Comparison of ENCODE assay signal across 8 cellular contexts in genomic region chrX:40158036-40158706, GRCh38.
DNase-seq lines count a peak whose midpoint lies in the region; ATAC-seq and TF ChIP-seq lines count a peak whose summit lies in the region.

No MANE protein-coding gene starts in this region.

- H3K4me1 Mint-ChIP-seq in WTC11 (peaks cover 32% of the 10 kb centered on the region), nephron (peaks cover 16% of the 10 kb centered on the region)

- DNase-seq in AG08396 (ENCODE audit: low spot score), result peak; percentile 86
- peak; percentile 54 for DNase-seq in WTC11 (ENCODE audit: low spot score)
- DNase-seq in fibroblast of mammary gland (ENCODE audit: low read depth), result no peak
- no peak for DNase-seq in NCI-H1436 (lab: John Stamatoyannopoulos, UW)
- no peak for DNase-seq in NCI-H226

- no peaks in the 10 kb centered on the region; the same call in 1 of the 2 replicates for H3K36me3 Mint-ChIP-seq in WTC11
- H3K36me3 Mint-ChIP-seq in nephron (ENCODE audit: low read depth), result no peaks in the 10 kb centered on the region

- H3K27ac Mint-ChIP-seq in WTC11 (peak overlapping the region; percentile 96), nephron (peak overlapping the region; percentile 59 to 93 (median 66))

- CTCF ChIA-PET in WTC11 (lab: Charles Lee), result interaction anchor here (1.7 to 2.2 kb wide), 2 partner anchors 8 to 10 kb away, joined by 8 read pairs; no protein-coding TSS in a partner anchor

- no peaks in the 10 kb centered on the region; the same call in 1 of the 2 replicates for H3K27me3 Mint-ChIP-seq in WTC11 (ENCODE audit: low read depth)
- H3K27me3 Mint-ChIP-seq in nephron (ENCODE audit: low read depth), result peaks cover 19% of the 10 kb centered on the region

- peak overlapping the region; percentile 40 for H3K4me3 ChIP-seq in fibroblast of mammary gland (ENCODE audit: control insufficient read depth, low read depth, low read length)

- TF ChIP-seq CTCF in GM12873 (IDR thresholded peaks at IDR 0.05; ENCODE audit: insufficient read depth, low read depth, low read length, missing control alignments), result peak; percentile 39
- TF ChIP-seq CTCF in WTC11 (IDR thresholded peaks at IDR 0.05), result no peak
- TF ChIP-seq CTCF in fibroblast of mammary gland (conservative IDR thresholded peaks at IDR 0.05; ENCODE audit: control insufficient read depth, insufficient read depth, low read depth, low read length), result no peak
- TF ChIP-seq CTCF in nephron (IDR thresholded peaks at IDR 0.05; ENCODE audit: unreplicated experiment in 3 of 3), result peak; percentile 44 to 53 (median 48)

- H3K4me3 Mint-ChIP-seq in WTC11, result peak overlapping the region; percentile 89
- peak overlapping the region; percentile 79 to 87 (median 85) for H3K4me3 Mint-ChIP-seq in nephron

- POLR2A ChIA-PET in WTC11 (lab: Charles Lee), result interaction anchor here (7.4 kb wide), 1 partner anchor 10 kb away, joined by 58 read pairs; no protein-coding TSS in a partner anchor

- ATAC-seq in WTC11 (peak; percentile 21), GM18909 (IDR thresholded peaks at IDR 0.05; ENCODE audit: poor library complexity, unreplicated experiment) (no peak)

- H3K9me3 Mint-ChIP-seq in WTC11 (no peaks in the 10 kb centered on the region), nephron (peaks cover 4% of the 10 kb centered on the region)

TF ChIP-seq in WTC11, 78 proteins besides CTCF, POLR2A, EP300 and RAD21:
- no peak for TF ChIP-seq ZNF671 (CRISPR knock-in tag; IDR thresholded peaks at IDR 0.05)
- no peak; the same call in 1 of the 2 replicates for TF ChIP-seq ZNF423 (CRISPR knock-in tag; IDR thresholded peaks at IDR 0.05)
- TF ChIP-seq NFE2L1 (CRISPR knock-in tag; IDR thresholded peaks at IDR 0.05), result no peak
- TF ChIP-seq RORB (CRISPR knock-in tag; IDR thresholded peaks at IDR 0.05), result no peak
- no peak for TF ChIP-seq ZNF263 (CRISPR knock-in tag; IDR thresholded peaks at IDR 0.05; ENCODE audit: low read depth)
- TF ChIP-seq AR (CRISPR knock-in tag; IDR thresholded peaks at IDR 0.05), result no peak
- TF ChIP-seq ZBTB21 (CRISPR knock-in tag; IDR thresholded peaks at IDR 0.05; ENCODE audit: borderline replicate concordance), result no peak
- TF ChIP-seq ZNF425 (CRISPR knock-in tag; conservative IDR thresholded peaks at IDR 0.05), result no peak
- 0 out of 2 replicates have a peak, but pooled peaks have one; percentile 22 for TF ChIP-seq ETV6 (CRISPR knock-in tag; IDR thresholded peaks at IDR 0.05)
- TF ChIP-seq NFATC4 (CRISPR knock-in tag; IDR thresholded peaks at IDR 0.05), result no peak
- peak; percentile 58; the same call in 1 of the 2 replicates for TF ChIP-seq MAX (CRISPR knock-in tag; IDR thresholded peaks at IDR 0.05)
- TF ChIP-seq GABPB1 (CRISPR knock-in tag; IDR thresholded peaks at IDR 0.05), result no peak
- no peak for TF ChIP-seq ATF3 (CRISPR knock-in tag; conservative IDR thresholded peaks at IDR 0.05)
- no peak for TF ChIP-seq ZNF121 (CRISPR knock-in tag; IDR thresholded peaks at IDR 0.05)
- TF ChIP-seq ZNF512 (CRISPR knock-in tag; IDR thresholded peaks at IDR 0.05; ENCODE audit: borderline replicate concordance), result no peak
- TF ChIP-seq NFYB (CRISPR knock-in tag; conservative IDR thresholded peaks at IDR 0.05; ENCODE audit: low read depth), result no peak
- no peak for TF ChIP-seq MLX (CRISPR knock-in tag; IDR thresholded peaks at IDR 0.05)
- 0 out of 2 replicates have a peak, but pooled peaks have one; percentile 8 for TF ChIP-seq ZNF416 (CRISPR knock-in tag; IDR thresholded peaks at IDR 0.05)

Comparison
In these comparisons a context has a peak if more than half of its experiments do, and no peak if none do; other contexts are left out.
1. DNase-seq: peak in AG08396 (single experiment) and WTC11 (single experiment); none in fibroblast of mammary gland (single experiment), NCI-H1436 (single experiment) and NCI-H226 (single experiment).
2. CTCF ChIP-seq: peak in GM12873 (single experiment) and nephron (3 of 3); none in WTC11 (single experiment) and fibroblast of mammary gland (single experiment).